Comparison of ENCODE assay signal across 21 cellular contexts in genomic region chr10:21396889-21397288, GRCh38.
DNase-seq lines count a peak whose midpoint lies in the region; ATAC-seq, FAIRE-seq and TF ChIP-seq lines count a peak whose summit lies in the region.
"Had no signal": no experiment of that assay in that cellular context is flagged by ENCODE, and none has a peak within 500 bp of the region (broad histone marks: within the 10 kb centered on the region; RNA-seq: fewer than 3 reads in every experiment).

No MANE protein-coding gene starts in this region.

- no peak overlapping the region for H3K4ac ChIP-seq in trophoblast cell (ENCODE audit: low read depth, low read length)

- no peaks in the 10 kb centered on the region for H3K27me3 ChIP-seq in Caco-2 (replicated peaks; ENCODE audit: control insufficient read depth, insufficient read depth, low read length)
- H3K27me3 ChIP-seq in keratinocyte (ENCODE audit: control insufficient read depth, extremely low read depth, insufficient read depth, low read length) = no peaks in the 10 kb centered on the region
- no peaks in the 10 kb centered on the region for H3K27me3 ChIP-seq in trophoblast cell (ENCODE audit: insufficient read depth, low read length)

- H3K4me1 ChIP-seq in Caco-2 (peaks cover 30% of the 10 kb centered on the region), keratinocyte (ENCODE audit: control insufficient read depth, extremely low read depth, insufficient read depth, low read length) (peaks cover 23% of the 10 kb centered on the region), trophoblast cell (ENCODE audit: control insufficient read depth in 1 of 2, insufficient read depth in 2 of 2, low read length in 2 of 2) (peaks cover 4 to 6% of the 10 kb centered on the region in 2 experiments)

- no peak for FAIRE-seq in RCC 7860 (lab: Jason Lieb, UNC)
- FAIRE-seq in keratinocyte (lab: Jason Lieb, UNC) = no peak
- FAIRE-seq: A204.1 had no signal

- no peaks in the 10 kb centered on the region for H3K9me1 ChIP-seq in keratinocyte (ENCODE audit: control insufficient read depth, extremely low read depth, insufficient read depth, low read length)

- POLR2A ChIA-PET in Caco-2 (lab: Charles Lee) = no interaction called here
- POLR2A ChIA-PET in activated CD4-positive, alpha-beta T cell treated with anti-CD3 and anti-CD28 coated beads for 36 hours (lab: Charles Lee) = no interaction called here

- H3K9me3 ChIP-seq in Caco-2 (peaks cover 22% of the 10 kb centered on the region), keratinocyte (ENCODE audit: control insufficient read depth, low read depth, low read length) (no peaks in the 10 kb centered on the region), trophoblast cell (ENCODE audit: insufficient read depth, low read depth, low read length) (no peaks in the 10 kb centered on the region)
- H3K9me3 ChIP-seq: HAP-1 had no signal

- H3K9ac ChIP-seq in keratinocyte (ENCODE audit: control insufficient read depth, extremely low read depth, insufficient read depth, low read length) = no peak overlapping the region
- H3K9ac ChIP-seq in trophoblast cell (ENCODE audit: low read length) = no peak overlapping the region

- peaks cover 28% of the 10 kb centered on the region for H3K79me1 ChIP-seq in trophoblast cell (ENCODE audit: low read length)

- peaks cover 21% of the 10 kb centered on the region for H3K36me3 Mint-ChIP-seq in Caco-2 (ENCODE audit: insufficient read depth, unreplicated experiment)
- no peaks in the 10 kb centered on the region for H3K36me3 Mint-ChIP-seq in activated CD4-positive, alpha-beta T cell treated with anti-CD3 and anti-CD28 coated beads for 36 hours (ENCODE audit: low read depth)

- no peak overlapping the region for H2BK5ac ChIP-seq in trophoblast cell (ENCODE audit: low read depth, low read length, poor library complexity)

- dilution Hi-C loops in keratinocyte (cut with MboI; ENCODE audit: extremely low pct_ligation_motif_present, low sequenced_read_pairs) = no loop called here

- no peak overlapping the region for H3K18ac ChIP-seq in trophoblast cell (ENCODE audit: low read length)

- H3K14ac ChIP-seq in trophoblast cell (ENCODE audit: low read length) = no peak overlapping the region

- H4K20me1 ChIP-seq in keratinocyte (ENCODE audit: control insufficient read depth, extremely low read depth, insufficient read depth, low read length) = no peaks in the 10 kb centered on the region

- H2AFZ ChIP-seq in keratinocyte (ENCODE audit: control insufficient read depth, low read length) (peak overlapping the region; percentile 7), trophoblast cell (ENCODE audit: insufficient read depth, low read length, poor library complexity) (no peak overlapping the region)

- BruUV-seq in Caco-2 (replicated peaks; lab: Mats Ljungman, UMichigan) = no TSS peak

- intact Hi-C loops in Caco-2 (cut with micrococcal nuclease; ENCODE audit: unreplicated experiment) (no loop called here), Right ventricle myocardium superior (cut with DNase I) (no loop called here)
- intact Hi-C loops in activated CD4-positive, alpha-beta T cell treated with anti-CD3 and anti-CD28 coated beads for 36 hours (cut with DNase I, micrococcal nuclease) = no loop called here

- H3K4me2 ChIP-seq in keratinocyte (ENCODE audit: control insufficient read depth, extremely low read depth, insufficient read depth, low read depth, low read length) (no peak overlapping the region), trophoblast cell (ENCODE audit: low read length) (no peak overlapping the region)

- no peak overlapping the region for H3K23ac ChIP-seq in trophoblast cell (ENCODE audit: low read length)

- no peaks in the 10 kb centered on the region for H3K27me3 Mint-ChIP-seq in Caco-2 (ENCODE audit: insufficient read depth, unreplicated experiment)
- H3K27me3 Mint-ChIP-seq in activated CD4-positive, alpha-beta T cell treated with anti-CD3 and anti-CD28 coated beads for 36 hours = no peaks in the 10 kb centered on the region

- H3K27ac Mint-ChIP-seq in Caco-2 (ENCODE audit: unreplicated experiment) = peak overlapping the region; percentile 10
- H3K27ac Mint-ChIP-seq in activated CD4-positive, alpha-beta T cell treated with anti-CD3 and anti-CD28 coated beads for 36 hours = no peak overlapping the region
- H3K27ac Mint-ChIP-seq: CD4-positive, alpha-beta T cell had no signal

- H4K12ac ChIP-seq in trophoblast cell (ENCODE audit: low read depth, low read length) = no peak overlapping the region

- no CpG with 5 or more reads among the region's 1 CpG for WGBS in trophoblast cell (ENCODE audit: extremely low coverage, insufficient coverage, insufficient read length)

- DNase-seq in Caco-2 (no peak), RCC 7860 (ENCODE audit: low spot score) (peak; percentile 41), keratinocyte (ENCODE audit: low read depth, low spot score) (no peak), trophoblast cell (no peak), medulla oblongata (ENCODE audit: extremely low spot score) (no peak), Right ventricle myocardium superior (no peak)
- DNase-seq in activated CD4-positive, alpha-beta T cell treated with anti-CD3 and anti-CD28 coated beads for 36 hours = no peak
- DNase-seq: Calu3; CD4-positive, alpha-beta T cell; GF-D8; Kasumi-1; MM.1S; NCI-H1092; NCI-H1436 treated with DMSO at 0.1 percent for 48 hours; NCI-H2029; NCI-H2171 treated with DMSO at 0.1 percent for 48 hours; NCI-H748 treated with DMSO at 0.1 percent for 48 hours; NK-92 treated with Interleukin-12 subunit alpha and Interleukin-12 subunit beta, amount 100 ng/mL, for 24 hours; RPMI8226 had no signal

- peaks cover 19% of the 10 kb centered on the region for H3K9me3 Mint-ChIP-seq in Caco-2 (ENCODE audit: unreplicated experiment)
- H3K9me3 Mint-ChIP-seq in activated CD4-positive, alpha-beta T cell treated with anti-CD3 and anti-CD28 coated beads for 36 hours (ENCODE audit: low read depth) = peaks cover 3% of the 10 kb centered on the region

- no peak overlapping the region for H4K8ac ChIP-seq in trophoblast cell (ENCODE audit: low read depth, low read length)

- H3K36me3 ChIP-seq in Caco-2 (ENCODE audit: control insufficient read depth, insufficient read depth, low read length) (no peaks in the 10 kb centered on the region), keratinocyte (ENCODE audit: control insufficient read depth in 2 of 2, extremely low read depth in 1 of 2, insufficient read depth in 2 of 2, low read length in 2 of 2) (no peaks in the 10 kb centered on the region), trophoblast cell (ENCODE audit: control insufficient read depth in 1 of 2, insufficient read depth in 2 of 2, low read length in 2 of 2) (no peaks in the 10 kb centered on the region)
- H3K36me3 ChIP-seq: HAP-1 had no signal

- CTCF ChIA-PET in Caco-2 (lab: Charles Lee) = no interaction called here
- CTCF ChIA-PET in activated CD4-positive, alpha-beta T cell treated with anti-CD3 and anti-CD28 coated beads for 36 hours (lab: Charles Lee) = no interaction called here

- peak overlapping the region; percentile 5 for H2BK120ac ChIP-seq in trophoblast cell (ENCODE audit: insufficient read depth, low read length, poor library complexity)

- H3K79me2 ChIP-seq in keratinocyte (ENCODE audit: control insufficient read depth, insufficient read depth, low read length) = no peaks in the 10 kb centered on the region
- no peaks in the 10 kb centered on the region for H3K79me2 ChIP-seq in trophoblast cell (ENCODE audit: control insufficient read depth, insufficient read depth, low read length, poor library complexity)

- H3K4me1 Mint-ChIP-seq in Caco-2 (ENCODE audit: low read depth, unreplicated experiment) = peaks cover 25% of the 10 kb centered on the region
- H3K4me1 Mint-ChIP-seq in activated CD4-positive, alpha-beta T cell treated with anti-CD3 and anti-CD28 coated beads for 36 hours = peaks cover 2% of the 10 kb centered on the region

- no peak overlapping the region for H3K4me3 Mint-ChIP-seq in Caco-2 (ENCODE audit: unreplicated experiment)
- no peak overlapping the region for H3K4me3 Mint-ChIP-seq in activated CD4-positive, alpha-beta T cell treated with anti-CD3 and anti-CD28 coated beads for 36 hours
- H3K4me3 Mint-ChIP-seq: CD4-positive, alpha-beta T cell had no signal

- H2BK12ac ChIP-seq in trophoblast cell (ENCODE audit: low read length) = no peak overlapping the region

- no peak overlapping the region for H3K27ac ChIP-seq in keratinocyte (ENCODE audit: control insufficient read depth, insufficient read depth, low read length)
- no peak overlapping the region for H3K27ac ChIP-seq in trophoblast cell (ENCODE audit: low read depth, low read length)

- H4K91ac ChIP-seq in trophoblast cell (ENCODE audit: low read depth, low read length) = peak overlapping the region; percentile 20

- H3K4me3 ChIP-seq in Caco-2 (ENCODE audit: low read depth, low read length) = no peak overlapping the region
- no peak overlapping the region for H3K4me3 ChIP-seq in keratinocyte (ENCODE audit: control insufficient read depth in 2 of 3, extremely low read depth in 1 of 3, insufficient read depth in 2 of 3, low read depth in 1 of 3, low read length in 3 of 3)
- no peak overlapping the region for H3K4me3 ChIP-seq in trophoblast cell (ENCODE audit: low read depth, low read length)
- H3K4me3 ChIP-seq: HAP-1 had no signal

- ATAC-seq in activated CD4-positive, alpha-beta T cell treated with anti-CD3 and anti-CD28 coated beads for 36 hours = no peak
- ATAC-seq in Right ventricle myocardium superior (ENCODE audit: poor library complexity) = no peak

- TF ChIP-seq CTCF in Caco-2 (IDR thresholded peaks at IDR 0.05; ENCODE audit: insufficient read depth in 1 of 2, low read depth in 1 of 2, low read length in 1 of 2, severe bottlenecking in 1 of 2, unreplicated experiment in 1 of 2) (no peak), keratinocyte (optimal IDR thresholded peaks at IDR 0.05 in 1 of 3, IDR thresholded peaks at IDR 0.05 in 1 of 3, conservative IDR thresholded peaks at IDR 0.05 in 1 of 3; ENCODE audit: extremely low read depth in 1 of 3, insufficient read depth in 2 of 3, low read length in 3 of 3) (no peak)

- H2AK5ac ChIP-seq in trophoblast cell (ENCODE audit: low read length) = no peak overlapping the region
